In the genomic region with DNA sequence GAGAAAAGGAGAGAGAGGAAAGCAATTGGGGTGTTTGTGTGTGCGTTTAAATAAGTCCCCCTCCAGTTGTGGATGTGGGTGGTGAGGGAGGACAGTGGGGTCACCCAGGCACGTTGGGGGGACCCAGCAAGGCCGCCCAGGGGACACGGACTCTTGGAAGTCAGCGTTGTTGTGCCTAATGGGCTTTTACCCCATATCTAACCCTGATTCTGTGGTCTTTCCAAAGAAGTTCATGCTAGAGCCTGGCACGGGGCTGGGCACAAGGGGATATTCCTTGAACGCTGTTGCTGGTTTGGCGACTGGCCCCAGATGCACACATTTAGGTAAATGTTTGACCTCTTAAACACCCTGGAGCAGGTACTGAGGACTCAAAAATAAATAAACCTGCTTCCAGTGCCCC, we compare ENCODE assay signal across 12 cellular contexts.
DNase-seq lines count a peak whose midpoint lies in the region; ATAC-seq and TF ChIP-seq lines count a peak whose summit lies in the region.
"Had no signal": no experiment of that assay in that cellular context is flagged by ENCODE, and none has a peak within 500 bp of the region (broad histone marks: within the 10 kb centered on the region; RNA-seq: fewer than 3 reads in every experiment).

No MANE protein-coding gene starts in this region.

- 93 to 97% methylated on average over 7 to 8 of the region's 8 CpGs for WGBS in endodermal cell (ENCODE audit: insufficient coverage in 1 of 2, insufficient read length in 1 of 2), 2 experiments

- BruUV-seq in Caco-2 (replicated peaks; lab: Mats Ljungman, UMichigan) = no TSS peak

- H3K9me3 ChIP-seq in Caco-2 = no peaks in the 10 kb centered on the region
- H3K9me3 ChIP-seq in SJCRH30 (replicated peaks) = no peaks in the 10 kb centered on the region; the same call in 1 of the 2 replicates
- H3K9me3 ChIP-seq in endodermal cell (ENCODE audit: control insufficient read depth, low read length) = no peaks in the 10 kb centered on the region

- no peak for ATAC-seq in HG03521 (IDR thresholded peaks at IDR 0.05; ENCODE audit: unreplicated experiment)
- no peak for ATAC-seq in GM18520 (IDR thresholded peaks at IDR 0.05; ENCODE audit: unreplicated experiment)

- peaks cover 7% of the 10 kb centered on the region for H3K27me3 Mint-ChIP-seq in Caco-2 (ENCODE audit: insufficient read depth, unreplicated experiment)
- H3K27me3 Mint-ChIP-seq in endodermal cell (ENCODE audit: insufficient read depth) = peaks cover 19% of the 10 kb centered on the region
- H3K27me3 Mint-ChIP-seq in osteocyte (ENCODE audit: unreplicated experiment) = peaks cover 51% of the 10 kb centered on the region

- H3K27ac Mint-ChIP-seq in Caco-2 (ENCODE audit: unreplicated experiment) (peak overlapping the region; percentile 14), endodermal cell (no peak overlapping the region), osteocyte (ENCODE audit: unreplicated experiment) (no peak overlapping the region)
- H3K27ac Mint-ChIP-seq: CD4-positive, alpha-beta memory T cell had no signal

- peak overlapping the region; percentile 94 for H3K27ac ChIP-seq in SJCRH30
- H3K27ac ChIP-seq in endodermal cell (ENCODE audit: low read depth, low read length) = no peak overlapping the region
- H3K27ac ChIP-seq: GM23248 had no signal

- H3K9ac ChIP-seq in endodermal cell (ENCODE audit: extremely low read depth, low read length, poor library complexity, severe bottlenecking) = no peak overlapping the region
- H3K9ac ChIP-seq: GM23248 had no signal

- H3K4me1 ChIP-seq in Caco-2 (0 out of 2 replicates have a peak, but pooled peaks cover 6% of the 10 kb centered on the region), SJCRH30 (peaks cover 59% of the 10 kb centered on the region), endodermal cell (ENCODE audit: control insufficient read depth, insufficient read depth, low read length) (no peaks in the 10 kb centered on the region)

- H3K9me3 Mint-ChIP-seq in Caco-2 (ENCODE audit: unreplicated experiment) (no peaks in the 10 kb centered on the region), endodermal cell (no peaks in the 10 kb centered on the region), osteocyte (ENCODE audit: unreplicated experiment) (no peaks in the 10 kb centered on the region)
- H3K9me3 Mint-ChIP-seq: CD4-positive, alpha-beta memory T cell had no signal

- intact Hi-C loops in Caco-2 (cut with micrococcal nuclease; ENCODE audit: unreplicated experiment) = no loop called here

- DNase-seq in Caco-2 (no peak), SJCRH30 (no peak), endodermal cell (peak; percentile 22), osteocyte (ENCODE audit: extremely low spot score, unreplicated experiment) (peak; percentile 70)
- DNase-seq: C1 segment of cervical spinal cord; CD4-positive, alpha-beta memory T cell; COR-L47; DND-41; GM23248; H7 had no signal

- no peak for TF ChIP-seq CTCF in Caco-2 (IDR thresholded peaks at IDR 0.05; ENCODE audit: insufficient read depth in 1 of 2, low read depth in 1 of 2, low read length in 1 of 2, severe bottlenecking in 1 of 2, unreplicated experiment in 1 of 2)
- TF ChIP-seq CTCF in endodermal cell (conservative IDR thresholded peaks at IDR 0.05) = no peak
- no peak for TF ChIP-seq CTCF in osteocyte (IDR thresholded peaks at IDR 0.05)

- peaks cover 8% of the 10 kb centered on the region for H3K4me1 Mint-ChIP-seq in Caco-2 (ENCODE audit: low read depth, unreplicated experiment)
- peaks cover 10% of the 10 kb centered on the region for H3K4me1 Mint-ChIP-seq in endodermal cell
- no peaks in the 10 kb centered on the region for H3K4me1 Mint-ChIP-seq in osteocyte (ENCODE audit: unreplicated experiment)

- no peaks in the 10 kb centered on the region for H3K36me3 Mint-ChIP-seq in Caco-2 (ENCODE audit: insufficient read depth, unreplicated experiment)
- no peaks in the 10 kb centered on the region for H3K36me3 Mint-ChIP-seq in endodermal cell (ENCODE audit: low read depth)
- no peaks in the 10 kb centered on the region for H3K36me3 Mint-ChIP-seq in osteocyte (ENCODE audit: unreplicated experiment)
- H3K36me3 Mint-ChIP-seq: CD4-positive, alpha-beta memory T cell had no signal

- H3K36me3 ChIP-seq in Caco-2 (ENCODE audit: control insufficient read depth, insufficient read depth, low read length) = no peaks in the 10 kb centered on the region
- no peaks in the 10 kb centered on the region for H3K36me3 ChIP-seq in SJCRH30
- no peaks in the 10 kb centered on the region for H3K36me3 ChIP-seq in endodermal cell (ENCODE audit: control insufficient read depth, insufficient read depth, low read length)

- H3K4me3 Mint-ChIP-seq in Caco-2 (ENCODE audit: unreplicated experiment) (no peak overlapping the region), endodermal cell (no peak overlapping the region), osteocyte (ENCODE audit: unreplicated experiment) (no peak overlapping the region)
- H3K4me3 Mint-ChIP-seq: CD4-positive, alpha-beta memory T cell had no signal

- H3K4me3 ChIP-seq in Caco-2 (ENCODE audit: low read depth, low read length) = no peak overlapping the region
- no peak overlapping the region for H3K4me3 ChIP-seq in SJCRH30
- no peak overlapping the region for H3K4me3 ChIP-seq in endodermal cell (ENCODE audit: low read length)
- H3K4me3 ChIP-seq: GM23248 had no signal

- CTCF ChIA-PET in Caco-2 (lab: Charles Lee) = no interaction called here

- POLR2A ChIA-PET in Caco-2 (lab: Charles Lee) = no interaction called here

- H3K27me3 ChIP-seq in Caco-2 (replicated peaks; ENCODE audit: control insufficient read depth, insufficient read depth, low read length) = no peaks in the 10 kb centered on the region
- no peaks in the 10 kb centered on the region for H3K27me3 ChIP-seq in SJCRH30
- peaks cover 8% of the 10 kb centered on the region for H3K27me3 ChIP-seq in endodermal cell (ENCODE audit: control insufficient read depth, insufficient read depth, low read length, poor library complexity, severe bottlenecking)

Comparison
In these comparisons a context has a peak if more than half of its experiments do, and no peak if none do; other contexts are left out.
1. DNase-seq: peak in endodermal cell (single experiment) and osteocyte (single experiment); none in Caco-2 (0 of 2) and SJCRH30 (0 of 2).